Comparison of ENCODE assay signal across 24 cellular contexts in the genomic region with DNA sequence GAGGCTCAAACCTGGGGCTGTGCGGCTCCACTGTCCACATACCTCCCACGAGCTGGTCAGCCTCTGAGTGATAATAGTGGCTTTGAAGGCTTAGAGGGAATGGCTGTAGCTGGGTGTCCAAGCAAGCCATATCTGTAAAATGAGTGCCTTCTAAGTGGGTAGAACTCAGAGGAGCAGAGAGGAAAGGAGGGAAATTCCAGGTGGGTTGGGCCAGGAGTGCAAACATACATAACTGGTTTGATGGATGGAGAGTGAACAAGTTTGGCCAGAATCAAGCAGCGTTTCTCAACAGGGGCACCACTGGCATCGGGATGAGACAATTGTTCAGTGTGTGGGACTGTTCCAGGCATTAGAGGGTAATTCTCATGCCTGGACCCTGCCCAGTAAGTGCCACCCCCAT.
DNase-seq lines count a peak whose midpoint lies in the region; ATAC-seq and TF ChIP-seq lines count a peak whose summit lies in the region.
"Had no signal": no experiment of that assay in that cellular context is flagged by ENCODE, and none has a peak within 500 bp of the region (broad histone marks: within the 10 kb centered on the region; RNA-seq: fewer than 3 reads in every experiment).

No MANE protein-coding gene starts in this region.

- DNase-seq in DMS53 (lab: John Stamatoyannopoulos, UW), result peak; percentile 60
- DNase-seq in Peyer's patch, result no peak
- no peak for DNase-seq in esophagus squamous epithelium (lab: John Stamatoyannopoulos, UW)
- DNase-seq in midbrain (lab: John Stamatoyannopoulos, UW), result no peak
- no peak for DNase-seq in NCI-H2029 treated with DMSO at 0.1 percent for 48 hours (lab: John Stamatoyannopoulos, UW)
- no peak for DNase-seq in activated naive CD4-positive, alpha-beta T cell treated with anti-CD3 and anti-CD28 coated beads for 36 hours
- DNase-seq: activated CD4-positive, alpha-beta T cell treated with anti-CD3 and anti-CD28 coated beads for 4 hours; activated CD8-positive, alpha-beta memory T cell treated with anti-CD3 and anti-CD28 coated beads for 24 hours; activated effector memory CD4-positive, alpha-beta T cell treated with anti-CD3 and anti-CD28 coated beads, Interleukin-2, amount 50 U/mL, for 16 hours; AML-193; CD8-positive, alpha-beta memory T cell; heart left ventricle; NCI-H1436; NCI-H446; NCI-H774; sigmoid colon; stimulated activated CD4-positive, alpha-beta T cell treated with anti-CD3 and anti-CD28 coated beads, Interleukin-15, amount 100 ng/mL, for 24 hours; stimulated activated naive CD8-positive, alpha-beta T cell treated with anti-CD3 and anti-CD28 coated beads, Interleukin-15, Interleukin-2, amounts not matched to agents 100 U/mL and 50 U/mL, for 24 hours had no signal

- no peaks in the 10 kb centered on the region for H3K36me3 ChIP-seq in Peyer's patch
- H3K36me3 ChIP-seq in esophagus squamous epithelium, result no peaks in the 10 kb centered on the region
- no peaks in the 10 kb centered on the region for H3K36me3 ChIP-seq in skeletal muscle tissue (ENCODE audit: control insufficient read depth in 3 of 3, insufficient read depth in 3 of 3, low read length in 3 of 3)
- H3K36me3 ChIP-seq: heart left ventricle, sigmoid colon had no signal

- no peaks in the 10 kb centered on the region for H3K36me3 Mint-ChIP-seq in activated naive CD4-positive, alpha-beta T cell treated with anti-CD3 and anti-CD28 coated beads for 36 hours (ENCODE audit: low read depth)
- H3K36me3 Mint-ChIP-seq: CD8-positive, alpha-beta memory T cell had no signal

- CTCF ChIA-PET in activated naive CD4-positive, alpha-beta T cell treated with anti-CD3 and anti-CD28 coated beads for 36 hours (lab: Charles Lee), result no interaction called here

- H3K27ac Mint-ChIP-seq in activated naive CD4-positive, alpha-beta T cell treated with anti-CD3 and anti-CD28 coated beads for 36 hours, result no peak overlapping the region
- H3K27ac Mint-ChIP-seq: progenitor cell of endocrine pancreas had no signal

- H3K9me3 ChIP-seq in Peyer's patch (no peaks in the 10 kb centered on the region), esophagus squamous epithelium (no peaks in the 10 kb centered on the region), skeletal muscle tissue (ENCODE audit: control insufficient read depth in 3 of 3, low read length in 3 of 3) (no peaks in the 10 kb centered on the region)
- H3K9me3 ChIP-seq: sigmoid colon had no signal

- no peaks in the 10 kb centered on the region for H3K4me1 Mint-ChIP-seq in activated naive CD4-positive, alpha-beta T cell treated with anti-CD3 and anti-CD28 coated beads for 36 hours (ENCODE audit: low read depth)
- H3K4me1 Mint-ChIP-seq: CD8-positive, alpha-beta memory T cell; neural crest cell had no signal

- peaks cover 12% of the 10 kb centered on the region for H3K27me3 Mint-ChIP-seq in activated naive CD4-positive, alpha-beta T cell treated with anti-CD3 and anti-CD28 coated beads for 36 hours (ENCODE audit: low read depth)

- H3K9ac ChIP-seq in skeletal muscle tissue (ENCODE audit: low read depth in 1 of 3, low read length in 3 of 3), result no peak overlapping the region
- H3K9ac ChIP-seq: KMS-11 had no signal

- 54 to 71% methylated on average over 4 of the region's 4 CpGs for WGBS in esophagus squamous epithelium, 2 donors

- no peak for TF ChIP-seq POLR2A in Peyer's patch (IDR thresholded peaks at IDR 0.05)
- no peak for TF ChIP-seq POLR2A in esophagus squamous epithelium (IDR thresholded peaks at IDR 0.05)

- no peaks in the 10 kb centered on the region for H3K4me1 ChIP-seq in Peyer's patch
- peaks cover 0 to 44% (median 4%) of the 10 kb centered on the region in 3 donors for H3K4me1 ChIP-seq in esophagus squamous epithelium
- H3K4me1 ChIP-seq in skeletal muscle tissue (ENCODE audit: control insufficient read depth in 3 of 3, insufficient read depth in 3 of 3, low read length in 3 of 3), result peaks cover 0 to 7% (median 0%) of the 10 kb centered on the region in 3 donors
- H3K4me1 ChIP-seq: A549 had no signal

- H3K27me3 ChIP-seq in Peyer's patch (no peaks in the 10 kb centered on the region), esophagus squamous epithelium (no peaks in the 10 kb centered on the region), skeletal muscle tissue (ENCODE audit: control insufficient read depth in 3 of 3, insufficient read depth in 3 of 3, low read length in 3 of 3) (peaks cover 0 to 1% (median 0%) of the 10 kb centered on the region in 3 donors)
- H3K27me3 ChIP-seq: sigmoid colon had no signal

- peak overlapping the region in 3 of 4 donors; percentile 20 to 71 (median 51) for H3K27ac ChIP-seq in Peyer's patch
- peak overlapping the region; percentile 33 to 78 (median 68) for H3K27ac ChIP-seq in esophagus squamous epithelium
- peak overlapping the region; percentile 77 for H3K27ac ChIP-seq in skeletal muscle tissue (ENCODE audit: low read depth, low read length)
- H3K27ac ChIP-seq: A549, KMS-11 had no signal

- H3K4me3 ChIP-seq in Peyer's patch, result no peak overlapping the region
- no peak overlapping the region for H3K4me3 ChIP-seq in esophagus squamous epithelium
- H3K4me3 ChIP-seq in skeletal muscle tissue (ENCODE audit: low read length in 3 of 3), result no peak overlapping the region
- H3K4me3 ChIP-seq: A549, heart left ventricle, sigmoid colon had no signal

- no peak for ATAC-seq in GM19035 (IDR thresholded peaks at IDR 0.05; ENCODE audit: unreplicated experiment)
- ATAC-seq: A549; heart left ventricle; stimulated activated naive CD8-positive, alpha-beta T cell treated with anti-CD3 and anti-CD28 coated beads, Interleukin-15, Interleukin-2, amounts not matched to agents 100 U/mL and 50 U/mL, for 24 hours had no signal

- intact Hi-C loops in esophagus squamous epithelium (cut with DNase I), result no loop called here
- intact Hi-C loops in activated naive CD4-positive, alpha-beta T cell treated with anti-CD3 and anti-CD28 coated beads for 36 hours (cut with micrococcal nuclease), result no loop called here

- H3K4me3 Mint-ChIP-seq in activated naive CD4-positive, alpha-beta T cell treated with anti-CD3 and anti-CD28 coated beads for 36 hours, result no peak overlapping the region
- H3K4me3 Mint-ChIP-seq: CD8-positive, alpha-beta memory T cell; neural crest cell had no signal

- peaks cover 6% of the 10 kb centered on the region for H3K9me3 Mint-ChIP-seq in activated naive CD4-positive, alpha-beta T cell treated with anti-CD3 and anti-CD28 coated beads for 36 hours
- H3K9me3 Mint-ChIP-seq: neural crest cell had no signal

- TF ChIP-seq CTCF in Peyer's patch (IDR thresholded peaks at IDR 0.05) (no peak), esophagus squamous epithelium (IDR thresholded peaks at IDR 0.05) (no peak)
